Comparison of ENCODE assay signal across 14 cellular contexts in genomic region chr16:73202176-73202729, GRCh38.
DNase-seq lines count a peak whose midpoint lies in the region; ATAC-seq, FAIRE-seq and TF ChIP-seq lines count a peak whose summit lies in the region.
"Had no signal": no experiment of that assay in that cellular context is flagged by ENCODE, and none has a peak within 500 bp of the region (broad histone marks: within the 10 kb centered on the region; RNA-seq: fewer than 3 reads in every experiment).

No MANE protein-coding gene starts in this region.

- peak in 1 of 2 donors; percentile 78 for ATAC-seq in left cardiac atrium
- ATAC-seq: activated CD4-positive, CD25-positive, alpha-beta regulatory T cell treated with anti-CD3 and anti-CD28 coated beads, Interleukin-2, amount 50 U/mL, for 24 hours had no signal

- CTCF ChIA-PET in RWPE1 (lab: Yijun Ruan, JAX), result no interaction called here

- peak overlapping the region; percentile 65 for H3K27ac ChIP-seq in RWPE1
- no peak overlapping the region for H3K27ac ChIP-seq in small intestine (ENCODE audit: low read depth in 1 of 2, low read length in 1 of 2)
- H3K27ac ChIP-seq: esophagus squamous epithelium, stomach had no signal

- POLR2A ChIA-PET in RWPE1 (lab: Yijun Ruan, JAX; ENCODE audit: low non-redundant PET), result no interaction called here

- peaks cover 0 to 2% of the 10 kb centered on the region in 2 donors for H3K27me3 ChIP-seq in small intestine (ENCODE audit: control insufficient read depth in 2 of 2, insufficient read depth in 2 of 2, low read length in 2 of 2)
- H3K27me3 ChIP-seq: esophagus squamous epithelium, stomach had no signal

- no peaks in the 10 kb centered on the region for H3K36me3 ChIP-seq in small intestine (ENCODE audit: control insufficient read depth in 2 of 2, insufficient read depth in 2 of 2, low read length in 2 of 2)
- H3K36me3 ChIP-seq: esophagus squamous epithelium, stomach had no signal

- FAIRE-seq in small intestine (lab: Jason Lieb, UNC), result no peak

- no peaks in the 10 kb centered on the region for H3K9me3 ChIP-seq in small intestine (ENCODE audit: control insufficient read depth, low read depth)
- H3K9me3 ChIP-seq: esophagus squamous epithelium, stomach had no signal

- H3K4me3 Mint-ChIP-seq in nephron progenitor cell, result no peak overlapping the region
- H3K4me3 Mint-ChIP-seq in glutamatergic neuron (ENCODE audit: unreplicated experiment), result no peak overlapping the region
- H3K4me3 Mint-ChIP-seq: central memory CD8-positive, alpha-beta T cell had no signal

- H3K27me3 Mint-ChIP-seq in nephron progenitor cell (ENCODE audit: low read depth, poor library complexity) (peaks cover 5% of the 10 kb centered on the region), glutamatergic neuron (ENCODE audit: unreplicated experiment) (no peaks in the 10 kb centered on the region)
- H3K27me3 Mint-ChIP-seq: central memory CD8-positive, alpha-beta T cell had no signal

- no peak overlapping the region for H3K27ac Mint-ChIP-seq in nephron progenitor cell
- H3K27ac Mint-ChIP-seq in glutamatergic neuron (ENCODE audit: unreplicated experiment), result no peak overlapping the region

- 5 to 40% (median 27%) methylated on average over 5 of the region's 5 CpGs for WGBS in small intestine, 3 donors

- H3K9me3 Mint-ChIP-seq in nephron progenitor cell (peaks cover 16% of the 10 kb centered on the region), glutamatergic neuron (ENCODE audit: unreplicated experiment) (no peaks in the 10 kb centered on the region)

- DNase-seq in HCEC 1CT, result peak; percentile 92
- DNase-seq in RWPE1 (ENCODE audit: low spot score), result no peak
- DNase-seq in left cardiac atrium, result peak; percentile 22
- peak; percentile 90 for DNase-seq in small intestine
- DNase-seq in nephron progenitor cell, result no peak
- no peak for DNase-seq in glutamatergic neuron
- DNase-seq in C1 segment of cervical spinal cord (lab: John Stamatoyannopoulos, UW), result no peak
- no peak for DNase-seq in NK-92 (lab: John Stamatoyannopoulos, UW; ENCODE audit: unreplicated experiment)
- DNase-seq: esophagus squamous epithelium; NCI-H82; stimulated activated CD4-positive, alpha-beta T cell treated with anti-CD3 and anti-CD28 coated beads, Interleukin-4, amount 100 ng/mL, for 4 hours; stomach had no signal

- peaks cover 0 to 5% of the 10 kb centered on the region in 2 donors for H3K4me1 ChIP-seq in small intestine (ENCODE audit: control insufficient read depth in 2 of 2, insufficient read depth in 1 of 2, low read depth in 1 of 2, low read length in 1 of 2)
- H3K4me1 ChIP-seq: esophagus squamous epithelium had no signal

- intact Hi-C loops in left cardiac atrium (cut with DNase I), result no loop called here

- TF ChIP-seq CTCF in RWPE1 (conservative IDR thresholded peaks at IDR 0.05; ENCODE audit: low read depth) (no peak), nephron progenitor cell (IDR thresholded peaks at IDR 0.05) (no peak), glutamatergic neuron (IDR thresholded peaks at IDR 0.05; ENCODE audit: partially characterized antibody, unreplicated experiment) (no peak)

- H3K4me1 Mint-ChIP-seq in nephron progenitor cell (no peaks in the 10 kb centered on the region), glutamatergic neuron (ENCODE audit: low read depth, unreplicated experiment) (no peaks in the 10 kb centered on the region)
- H3K4me1 Mint-ChIP-seq: central memory CD8-positive, alpha-beta T cell had no signal

- no peaks in the 10 kb centered on the region for H3K36me3 Mint-ChIP-seq in nephron progenitor cell (ENCODE audit: low read depth)
- no peaks in the 10 kb centered on the region for H3K36me3 Mint-ChIP-seq in glutamatergic neuron (ENCODE audit: unreplicated experiment)

- H3K4me3 ChIP-seq in small intestine (ENCODE audit: low read depth in 1 of 2, low read length in 2 of 2), result no peak overlapping the region
- H3K4me3 ChIP-seq: esophagus squamous epithelium, stomach had no signal

Comparison
In these comparisons a context has a peak if more than half of its experiments do, and no peak if none do; other contexts are left out.
1. DNase-seq: peak in HCEC 1CT (single experiment), left cardiac atrium (single experiment) and small intestine (single experiment); none in RWPE1 (single experiment), nephron progenitor cell (single experiment), glutamatergic neuron (single experiment), C1 segment of cervical spinal cord (0 of 14) and NK-92 (single experiment).